23 cellular contexts compared by ENCODE assay signal in the genomic region with DNA sequence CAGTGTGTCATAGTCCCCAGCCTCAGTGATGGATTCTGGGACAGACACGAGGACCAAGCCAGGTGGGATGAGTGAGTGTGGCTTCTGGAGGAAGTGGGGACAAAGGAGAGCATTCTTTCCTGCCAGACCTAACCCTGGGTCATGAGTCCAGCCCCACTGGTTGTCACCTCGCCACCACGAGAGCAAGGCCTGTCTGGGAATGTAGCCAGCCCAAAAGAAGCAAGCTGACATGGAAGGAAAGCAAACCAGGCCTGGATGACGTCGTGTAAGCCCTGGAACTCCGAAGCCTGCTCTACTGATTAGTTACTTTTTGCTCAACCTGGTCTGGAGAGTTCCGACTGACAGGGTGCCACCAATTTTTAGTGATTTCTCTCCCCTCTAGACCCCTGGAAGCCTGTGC.
"Had no signal": no experiment of that assay in that cellular context is flagged by ENCODE, and none has a peak within 500 bp of the region (broad histone marks: within the 10 kb centered on the region; RNA-seq: fewer than 3 reads in every experiment).

No MANE protein-coding gene starts in this region.

- H3K36me3 ChIP-seq: brain microvascular endothelial cell, esophagus squamous epithelium, gastrocnemius medialis, ovary, prostate gland, tibial nerve, WERI-Rb-1 had no signal

- ATAC-seq: activated CD8-positive, alpha-beta T cell treated with anti-CD3 and anti-CD28 coated beads, Interleukin-2, amount 10 ng/mL, durations not matched to agents 7 days and 5 days; gastrocnemius medialis; left colon; natural killer cell; T-cell had no signal

- H3K4me1 ChIP-seq: gastrocnemius medialis, prostate gland, tibial nerve had no signal

- H3K9me3 ChIP-seq: esophagus squamous epithelium, gastrocnemius medialis, ovary, prostate gland, tibial nerve had no signal

- H3K4me3 ChIP-seq: esophagus squamous epithelium, gastrocnemius medialis, lung, ovary, prostate gland, skin epidermis, tibial nerve had no signal

- H3K27me3 ChIP-seq: gastrocnemius medialis, ovary, tibial nerve had no signal

- H3K27ac ChIP-seq: brain microvascular endothelial cell, esophagus squamous epithelium, gastrocnemius medialis, ovary, prostate gland, skin epidermis, tibial nerve, WERI-Rb-1 had no signal

- FAIRE-seq: colon, islet of Langerhans, urothelium cell line had no signal

- DNase-seq: activated CD4-positive, alpha-beta T cell treated with anti-CD3 and anti-CD28 coated beads for 1 hour; activated CD4-positive, alpha-beta T cell treated with anti-CD3 and anti-CD28 coated beads, Interleukin-2, amount 50 U/mL, for 1 hour; activated CD8-positive, alpha-beta T cell treated with anti-CD3 and anti-CD28 coated beads, Interleukin-2, amount 10 ng/mL, durations not matched to agents 7 days and 5 days; activated gamma-delta T cell treated with Interleukin-2 at 50 U/mL for 16 hours; activated T-cell treated with anti-CD3 and anti-CD28 coated beads, Interleukin-2, amount 50 U/mL, for 1 hour; brain microvascular endothelial cell; effector memory CD4-positive, alpha-beta T cell; esophagus squamous epithelium; gastrocnemius medialis; left colon; natural killer cell; ovary; stimulated activated CD4-positive, alpha-beta T cell treated with anti-CD3 and anti-CD28 coated beads, Interleukin-2, amount 100 ng/mL, for 24 hours; stimulated activated naive CD8-positive, alpha-beta T cell treated with anti-CD3 and anti-CD28 coated beads, Interleukin-15, amount 100 ng/mL, for 72 hours; T-cell; WERI-Rb-1 had no signal
